Comparison of ENCODE assay signal across 1 cellular context in the genomic region with DNA sequence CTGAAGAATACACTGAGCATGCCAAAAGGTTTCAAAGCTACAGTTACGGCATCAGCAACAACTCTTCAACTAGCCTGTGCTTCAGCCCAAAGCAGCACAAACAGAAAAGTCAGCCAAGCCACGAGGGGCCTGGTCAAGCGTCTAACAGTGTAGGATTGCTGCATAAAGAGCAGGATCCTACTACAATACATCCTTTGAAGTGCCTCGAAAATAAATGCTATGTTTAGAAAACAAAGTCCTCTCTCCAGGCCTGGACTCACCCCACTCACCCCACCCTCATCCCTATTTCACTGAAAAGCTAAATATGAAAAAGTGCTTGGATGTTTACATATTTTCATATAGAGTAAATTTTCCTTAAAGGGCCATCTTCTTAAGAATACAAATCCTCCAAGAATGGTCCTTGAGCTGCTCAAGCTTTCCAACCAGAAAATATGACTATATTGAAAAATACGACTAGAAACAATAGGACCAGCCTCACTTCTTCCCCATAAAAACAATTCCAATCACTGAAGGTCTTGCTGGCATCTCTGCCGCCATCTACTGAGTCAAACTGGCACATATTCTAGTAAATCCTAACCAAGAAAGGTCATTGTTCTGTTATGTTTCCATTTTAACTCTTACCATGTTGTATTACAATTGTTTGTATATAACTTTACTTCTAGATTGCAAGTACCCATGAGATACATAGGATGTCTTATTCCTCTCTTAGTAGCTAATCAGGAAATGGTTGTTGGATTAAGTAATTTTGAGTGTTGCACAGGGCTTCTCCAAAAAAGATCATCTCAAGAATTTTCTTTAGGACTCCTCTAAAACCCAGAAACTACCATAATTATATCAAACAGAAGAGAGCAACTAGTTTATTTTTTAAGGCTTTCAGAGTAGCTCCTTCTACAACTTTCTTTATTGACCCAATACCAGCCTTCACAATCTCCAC.
TF ChIP-seq lines count a peak whose summit lies in the region.

No MANE protein-coding gene starts in this region.

TF ChIP-seq in HepG2, 621 proteins besides CTCF, POLR2A, EP300 and RAD21 (continued from another document and continues in another):
- TF ChIP-seq AKNA (CRISPR knock-in tag; IDR thresholded peaks at IDR 0.05; ENCODE audit: borderline replicate concordance) (no peak), ZZZ3 (CRISPR knock-in tag; IDR thresholded peaks at IDR 0.05; ENCODE audit: borderline replicate concordance) (no peak), FOXK1 (CRISPR knock-in tag; IDR thresholded peaks at IDR 0.05; ENCODE audit: borderline replicate concordance, low read depth) (no peak), SALL1 (CRISPR knock-in tag; IDR thresholded peaks at IDR 0.05) (0 out of 2 replicates have a peak, but pooled peaks have one; percentile 18), KDM2A (CRISPR knock-in tag; IDR thresholded peaks at IDR 0.05; ENCODE audit: borderline replicate concordance, low read depth) (no peak), ZNF850 (CRISPR knock-in tag; conservative IDR thresholded peaks at IDR 0.05) (0 out of 2 replicates have a peak, but pooled peaks have one; percentile 8), TBX2 (CRISPR knock-in tag; IDR thresholded peaks at IDR 0.05; ENCODE audit: borderline replicate concordance) (peak; percentile 54; the same call in 1 of the 2 replicates), ARID3A (IDR thresholded peaks at IDR 0.05; ENCODE audit: low read depth, low read length) (peak; percentile 59; the same call in 1 of the 2 replicates), HOXA3 (CRISPR knock-in tag; IDR thresholded peaks at IDR 0.05) (no peak), NFKB2 (CRISPR knock-in tag; IDR thresholded peaks at IDR 0.05; ENCODE audit: borderline replicate concordance) (no peak), ZNF644 (CRISPR knock-in tag; IDR thresholded peaks at IDR 0.05; ENCODE audit: low read depth) (no peak), CREB1 (IDR thresholded peaks at IDR 0.05) (no peak), CREB1 (CRISPR knock-in tag; IDR thresholded peaks at IDR 0.05) (0 out of 2 replicates have a peak, but pooled peaks have one; percentile 30), MAZ (IDR thresholded peaks at IDR 0.05; ENCODE audit: borderline replicate concordance, low read depth, low read length) (0 out of 2 replicates have a peak, but pooled peaks have one; percentile 23), MAZ (CRISPR knock-in tag; IDR thresholded peaks at IDR 0.05; ENCODE audit: low read depth) (peak; percentile 35; the same call in 1 of the 2 replicates), KLF6 (CRISPR knock-in tag; IDR thresholded peaks at IDR 0.05) (peak; percentile 68; the same call in 1 of the 2 replicates), ZFP41 (CRISPR knock-in tag; IDR thresholded peaks at IDR 0.05; ENCODE audit: borderline replicate concordance) (no peak), ZFX (CRISPR knock-in tag; IDR thresholded peaks at IDR 0.05; ENCODE audit: low read depth) (peak; percentile 38; the same call in 1 of the 2 replicates), ZNF12 (CRISPR knock-in tag; IDR thresholded peaks at IDR 0.05) (no peak), ZNF746 (CRISPR knock-in tag; IDR thresholded peaks at IDR 0.05) (no peak), HNF1A (IDR thresholded peaks at IDR 0.05; ENCODE audit: low read depth) (no peak), HNF1A (CRISPR knock-in tag; IDR thresholded peaks at IDR 0.05; ENCODE audit: borderline replicate concordance) (no peak), ZSCAN25 (CRISPR knock-in tag; IDR thresholded peaks at IDR 0.05) (no peak), KLF16 (CRISPR knock-in tag; IDR thresholded peaks at IDR 0.05) (peak in 1 of 2 experiments; percentile 26; a peak in 1 of 4 replicates), ZSCAN21 (CRISPR knock-in tag; IDR thresholded peaks at IDR 0.05; ENCODE audit: borderline replicate concordance) (no peak), GFI1 (CRISPR knock-in tag; IDR thresholded peaks at IDR 0.05; ENCODE audit: borderline replicate concordance) (no peak), RFX5 (IDR thresholded peaks at IDR 0.05; ENCODE audit: low read depth, low read length) (no peak), SMAD3 (CRISPR knock-in tag; IDR thresholded peaks at IDR 0.05) (0 out of 2 replicates have a peak, but pooled peaks have one; percentile 20)
- TF ChIP-seq, protein P1, sequence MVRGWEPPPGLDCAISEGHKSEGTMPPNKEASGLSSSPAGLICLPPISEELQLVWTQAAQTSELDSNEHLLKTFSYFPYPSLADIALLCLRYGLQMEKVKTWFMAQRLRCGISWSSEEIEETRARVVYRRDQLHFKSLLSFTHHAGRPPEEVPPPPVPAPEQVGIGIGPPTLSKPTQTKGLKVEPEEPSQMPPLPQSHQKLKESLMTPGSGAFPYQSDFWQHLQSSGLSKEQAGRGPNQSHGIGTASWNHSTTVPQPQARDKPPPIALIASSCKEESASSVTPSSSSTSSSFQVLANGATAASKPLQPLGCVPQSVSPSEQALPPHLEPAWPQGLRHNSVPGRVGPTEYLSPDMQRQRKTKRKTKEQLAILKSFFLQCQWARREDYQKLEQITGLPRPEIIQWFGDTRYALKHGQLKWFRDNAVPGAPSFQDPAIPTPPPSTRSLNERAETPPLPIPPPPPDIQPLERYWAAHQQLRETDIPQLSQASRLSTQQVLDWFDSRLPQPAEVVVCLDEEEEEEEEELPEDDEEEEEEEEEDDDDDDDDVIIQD (CRISPR knock-in tag; IDR thresholded peaks at IDR 0.05; ENCODE audit: low read depth), result peak; percentile 10; the same call in 1 of the 2 replicates
- TF ChIP-seq, protein P2, sequence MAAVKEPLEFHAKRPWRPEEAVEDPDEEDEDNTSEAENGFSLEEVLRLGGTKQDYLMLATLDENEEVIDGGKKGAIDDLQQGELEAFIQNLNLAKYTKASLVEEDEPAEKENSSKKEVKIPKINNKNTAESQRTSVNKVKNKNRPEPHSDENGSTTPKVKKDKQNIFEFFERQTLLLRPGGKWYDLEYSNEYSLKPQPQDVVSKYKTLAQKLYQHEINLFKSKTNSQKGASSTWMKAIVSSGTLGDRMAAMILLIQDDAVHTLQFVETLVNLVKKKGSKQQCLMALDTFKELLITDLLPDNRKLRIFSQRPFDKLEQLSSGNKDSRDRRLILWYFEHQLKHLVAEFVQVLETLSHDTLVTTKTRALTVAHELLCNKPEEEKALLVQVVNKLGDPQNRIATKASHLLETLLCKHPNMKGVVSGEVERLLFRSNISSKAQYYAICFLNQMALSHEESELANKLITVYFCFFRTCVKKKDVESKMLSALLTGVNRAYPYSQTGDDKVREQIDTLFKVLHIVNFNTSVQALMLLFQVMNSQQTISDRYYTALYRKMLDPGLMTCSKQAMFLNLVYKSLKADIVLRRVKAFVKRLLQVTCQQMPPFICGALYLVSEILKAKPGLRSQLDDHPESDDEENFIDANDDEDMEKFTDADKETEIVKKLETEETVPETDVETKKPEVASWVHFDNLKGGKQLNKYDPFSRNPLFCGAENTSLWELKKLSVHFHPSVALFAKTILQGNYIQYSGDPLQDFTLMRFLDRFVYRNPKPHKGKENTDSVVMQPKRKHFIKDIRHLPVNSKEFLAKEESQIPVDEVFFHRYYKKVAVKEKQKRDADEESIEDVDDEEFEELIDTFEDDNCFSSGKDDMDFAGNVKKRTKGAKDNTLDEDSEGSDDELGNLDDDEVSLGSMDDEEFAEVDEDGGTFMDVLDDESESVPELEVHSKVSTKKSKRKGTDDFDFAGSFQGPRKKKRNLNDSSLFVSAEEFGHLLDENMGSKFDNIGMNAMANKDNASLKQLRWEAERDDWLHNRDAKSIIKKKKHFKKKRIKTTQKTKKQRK (IDR thresholded peaks at IDR 0.05; ENCODE audit: low read length), result 0 out of 2 replicates have a peak, but pooled peaks have one; percentile 19
- TF ChIP-seq, protein P3, sequence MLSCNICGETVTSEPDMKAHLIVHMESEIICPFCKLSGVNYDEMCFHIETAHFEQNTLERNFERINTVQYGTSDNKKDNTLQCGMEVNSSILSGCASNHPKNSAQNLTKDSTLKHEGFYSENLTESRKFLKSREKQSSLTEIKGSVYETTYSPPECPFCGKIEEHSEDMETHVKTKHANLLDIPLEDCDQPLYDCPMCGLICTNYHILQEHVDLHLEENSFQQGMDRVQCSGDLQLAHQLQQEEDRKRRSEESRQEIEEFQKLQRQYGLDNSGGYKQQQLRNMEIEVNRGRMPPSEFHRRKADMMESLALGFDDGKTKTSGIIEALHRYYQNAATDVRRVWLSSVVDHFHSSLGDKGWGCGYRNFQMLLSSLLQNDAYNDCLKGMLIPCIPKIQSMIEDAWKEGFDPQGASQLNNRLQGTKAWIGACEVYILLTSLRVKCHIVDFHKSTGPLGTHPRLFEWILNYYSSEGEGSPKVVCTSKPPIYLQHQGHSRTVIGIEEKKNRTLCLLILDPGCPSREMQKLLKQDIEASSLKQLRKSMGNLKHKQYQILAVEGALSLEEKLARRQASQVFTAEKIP (CRISPR knock-in tag; IDR thresholded peaks at IDR 0.05; ENCODE audit: borderline replicate concordance), result no peak
